Comparison of ENCODE assay signal across 20 cellular contexts in genomic region chr19:13210941-13211340, GRCh38.
"Had no signal": no experiment of that assay in that cellular context is flagged by ENCODE, and none has a peak within 500 bp of the region (broad histone marks: within the 10 kb centered on the region; RNA-seq: fewer than 3 reads in every experiment).

No MANE protein-coding gene starts in this region.

- H3K27me3 ChIP-seq: suprapubic skin had no signal

- H3K4me3 ChIP-seq: coronary artery, prostate gland, suprapubic skin had no signal

- H3K4me1 ChIP-seq: prostate gland had no signal

- DNase-seq: activated CD4-positive, alpha-beta T cell treated with anti-CD3 and anti-CD28 coated beads, Interleukin-2, amount 50 U/mL, for 48 hours; activated CD4-positive, CD25-positive, alpha-beta regulatory T cell treated with anti-CD3 and anti-CD28 coated beads, Interleukin-2, amount 50 U/mL, for 72 hours; activated T-cell treated with anti-CD3 and anti-CD28 coated beads, Interleukin-2, amount 50 U/mL, for 1 hour; kidney glomerular epithelial cell; left ventricle myocardium superior; mesenchymal stem cell; nephron progenitor cell; right cardiac atrium; small intestine; stimulated activated CD4-positive, alpha-beta T cell treated with anti-CD3 and anti-CD28 coated beads, Interleukin-4, amount 100 ng/mL, for 24 hours; T-helper 9 cell; trophoblast cell had no signal

- FAIRE-seq: small intestine had no signal

- H3K4me3 Mint-ChIP-seq: activated naive CD4-positive, alpha-beta T cell treated with anti-CD3 and anti-CD28 coated beads, Interleukin-2, amount 50 U/mL, for 24 hours; central memory CD8-positive, alpha-beta T cell; nephron progenitor cell had no signal

- ATAC-seq: left ventricle myocardium superior, right cardiac atrium had no signal

- H3K36me3 Mint-ChIP-seq: activated naive CD4-positive, alpha-beta T cell treated with anti-CD3 and anti-CD28 coated beads, Interleukin-2, amount 50 U/mL, for 24 hours; brain had no signal

- H3K27ac Mint-ChIP-seq: activated T-helper 2 cell treated with anti-CD3 and anti-CD28 coated beads, Interferon-gamma antibody, Interleukin-2, Interleukin-4, amounts not matched to agents 10 μg/mL and 5 μg/mL and 100 μg/mL, durations not matched to agents 14 hours and 24 hours and 36 hours; stimulated activated naive CD8-positive, alpha-beta T cell treated with anti-CD3 and anti-CD28 coated beads, Interleukin-15, Interleukin-2, amounts not matched to agents 100 ng/mL and 50 ng/mL, for 24 hours had no signal

- H3K9me3 ChIP-seq: prostate gland, suprapubic skin had no signal

- H3K9me3 Mint-ChIP-seq: activated naive CD4-positive, alpha-beta T cell treated with anti-CD3 and anti-CD28 coated beads, Interleukin-2, amount 50 U/mL, for 24 hours; activated T-helper 2 cell treated with anti-CD3 and anti-CD28 coated beads, Interferon-gamma antibody, Interleukin-2, Interleukin-4, amounts not matched to agents 10 μg/mL and 5 μg/mL and 100 μg/mL, durations not matched to agents 14 hours and 24 hours and 36 hours; brain; central memory CD8-positive, alpha-beta T cell; nephron progenitor cell; stimulated activated naive CD8-positive, alpha-beta T cell treated with anti-CD3 and anti-CD28 coated beads, Interleukin-15, Interleukin-2, amounts not matched to agents 100 ng/mL and 50 ng/mL, for 24 hours had no signal

- H3K27me3 Mint-ChIP-seq: activated naive CD4-positive, alpha-beta T cell treated with anti-CD3 and anti-CD28 coated beads, Interleukin-2, amount 50 U/mL, for 24 hours; brain; central memory CD8-positive, alpha-beta T cell; stimulated activated naive CD8-positive, alpha-beta T cell treated with anti-CD3 and anti-CD28 coated beads, Interleukin-15, Interleukin-2, amounts not matched to agents 100 ng/mL and 50 ng/mL, for 24 hours had no signal

- H3K27ac ChIP-seq: coronary artery, prostate gland, suprapubic skin had no signal

- H3K36me3 ChIP-seq: prostate gland, suprapubic skin had no signal
